In genomic region chr17:74379495-74380085, GRCh38 we compare ENCODE assay signal across 1 cellular context.
TF ChIP-seq lines count a peak whose summit lies in the region.

No MANE protein-coding gene starts in this region.

TF ChIP-seq in HEK293, 187 proteins besides CTCF, POLR2A, EP300 and RAD21 (continued from another document):
- TF ChIP-seq EGR2 (tag by site-specific recombination; IDR thresholded peaks at IDR 0.05; ENCODE audit: low read depth) = peak; percentile 76
- no peak for TF ChIP-seq ZNF513 (tag by site-specific recombination; IDR thresholded peaks at IDR 0.05)
- TF ChIP-seq GLIS2 (tag by site-specific recombination; IDR thresholded peaks at IDR 0.05) = peak; percentile 58; the same call in 1 of the 2 replicates
- no peak for TF ChIP-seq ZBTB21 (tag by site-specific recombination; IDR thresholded peaks at IDR 0.05)
- no peak for TF ChIP-seq ZFP69B (tag by site-specific recombination; IDR thresholded peaks at IDR 0.05)
- TF ChIP-seq ZSCAN4 (tag by site-specific recombination; IDR thresholded peaks at IDR 0.05) = no peak
- peak; percentile 49 for TF ChIP-seq KLF9 (tag by site-specific recombination; IDR thresholded peaks at IDR 0.05; ENCODE audit: low read depth)
- peak; percentile 57 for TF ChIP-seq ZNF335 (tag by site-specific recombination; conservative IDR thresholded peaks at IDR 0.05)
- peak; percentile 31 for TF ChIP-seq ZBTB17 (tag by site-specific recombination; IDR thresholded peaks at IDR 0.05)
- no peak for TF ChIP-seq ZNF398 (tag by site-specific recombination; IDR thresholded peaks at IDR 0.05)
- peak; percentile 85; the same call in 1 of the 2 replicates for TF ChIP-seq ZSCAN30 (tag by site-specific recombination; IDR thresholded peaks at IDR 0.05)
- TF ChIP-seq ZNF830 (tag by site-specific recombination; IDR thresholded peaks at IDR 0.05; ENCODE audit: low read depth) = no peak
- no peak for TF ChIP-seq ZNF521 (tag by site-specific recombination; IDR thresholded peaks at IDR 0.05)
- peak; percentile 60; the same call in 1 of the 2 replicates for TF ChIP-seq ZNF2 (tag by site-specific recombination; IDR thresholded peaks at IDR 0.05)
- TF ChIP-seq ZEB2 (tag by site-specific recombination; IDR thresholded peaks at IDR 0.05) = 0 out of 2 replicates have a peak, but pooled peaks have one; percentile 29
- TF ChIP-seq KLF1 (tag by site-specific recombination; IDR thresholded peaks at IDR 0.05) = peak; percentile 56
- TF ChIP-seq ZNF623 (tag by site-specific recombination; IDR thresholded peaks at IDR 0.05) = no peak
- peak; percentile 77 for TF ChIP-seq PRDM4 (tag by site-specific recombination; IDR thresholded peaks at IDR 0.05)
- TF ChIP-seq ZFHX2 (tag by site-specific recombination; conservative IDR thresholded peaks at IDR 0.05) = peak; percentile 82
- no peak for TF ChIP-seq ZBTB6 (tag by site-specific recombination; IDR thresholded peaks at IDR 0.05)
- no peak for TF ChIP-seq OSR2 (tag by site-specific recombination; IDR thresholded peaks at IDR 0.05)
- no peak for TF ChIP-seq GLI2 (tag by site-specific recombination; IDR thresholded peaks at IDR 0.05; ENCODE audit: borderline replicate concordance, low read depth)
- TF ChIP-seq ZNF843 (tag by site-specific recombination; IDR thresholded peaks at IDR 0.05) = no peak
- no peak for TF ChIP-seq ZNF837 (tag by site-specific recombination; IDR thresholded peaks at IDR 0.05)
- TF ChIP-seq SP7 (tag by site-specific recombination; IDR thresholded peaks at IDR 0.05) = peak; percentile 56
